Comparison of ENCODE assay signal across 6 cellular contexts in genomic region chr11:126268361-126268707, GRCh38. TPM values are rescaled to one million over a fixed set of nuclear protein-coding genes. Genes with fewer than 3 reads are reported as not detected.
DNase-seq lines count a peak whose midpoint lies in the region; ATAC-seq and TF ChIP-seq lines count a peak whose summit lies in the region.

No MANE protein-coding gene starts in this region.

- peak overlapping the region; percentile 92 for H3K4me3 Mint-ChIP-seq in activated CD4-positive, alpha-beta memory T cell treated with anti-CD3 and anti-CD28 coated beads for 36 hours

- H3K4me1 ChIP-seq in HEK293 (ENCODE audit: control insufficient read depth, insufficient read depth, low read length) (no peaks in the 10 kb centered on the region), right lobe of liver (peaks cover 0 to 15% (median 4%) of the 10 kb centered on the region in 4 donors)

- H3K36me3 Mint-ChIP-seq in activated CD4-positive, alpha-beta memory T cell treated with anti-CD3 and anti-CD28 coated beads for 36 hours: peaks cover 58% of the 10 kb centered on the region

- H3K9me3 ChIP-seq in HEK293 (ENCODE audit: control insufficient read depth, insufficient read depth, low read depth, low read length) (no peaks in the 10 kb centered on the region), right lobe of liver (no peaks in the 10 kb centered on the region)

- no peaks in the 10 kb centered on the region for H3K27me3 Mint-ChIP-seq in activated CD4-positive, alpha-beta memory T cell treated with anti-CD3 and anti-CD28 coated beads for 36 hours

- H3K4me3 ChIP-seq in HEK293 (ENCODE audit: low read depth, low read length): peak overlapping the region; percentile 94
- H3K4me3 ChIP-seq in right lobe of liver: peak overlapping the region; percentile 82 to 91 (median 88)

- H3K27ac Mint-ChIP-seq in activated CD4-positive, alpha-beta memory T cell treated with anti-CD3 and anti-CD28 coated beads for 36 hours: peak overlapping the region; percentile 94

- H3K4me1 Mint-ChIP-seq in activated CD4-positive, alpha-beta memory T cell treated with anti-CD3 and anti-CD28 coated beads for 36 hours (ENCODE audit: low read depth): peaks cover 33% of the 10 kb centered on the region

- WGBS in right lobe of liver (ENCODE audit: insufficient coverage, low coverage, low lambda C conversion rate, missing lambda C conversion rate): 0% methylated on average over 11 of the region's 23 CpGs

- ATAC-seq in right lobe of liver (peak; percentile 2 to 30 (median 23)), esophagus mucosa (no peak), GM18498 (IDR thresholded peaks at IDR 0.05; ENCODE audit: unreplicated experiment) (no peak)

- no peak for TF ChIP-seq POLR2A in right lobe of liver (IDR thresholded peaks at IDR 0.05)

- CTCF ChIA-PET in HEK293 (lab: Yijun Ruan, JAX): no interaction called here
- CTCF ChIA-PET in activated CD4-positive, alpha-beta memory T cell treated with anti-CD3 and anti-CD28 coated beads for 36 hours (lab: Charles Lee): interaction anchor here (1.0 to 1.1 kb wide), 2 partner anchors 35 to 212 kb away, joined by 3 to 4 read pairs; partner anchors contain the start of gene DCPS

- no peaks in the 10 kb centered on the region for H3K27me3 ChIP-seq in right lobe of liver

- H3K9me3 Mint-ChIP-seq in activated CD4-positive, alpha-beta memory T cell treated with anti-CD3 and anti-CD28 coated beads for 36 hours: no peaks in the 10 kb centered on the region

- TF ChIP-seq CTCF in HEK293 (tag by site-specific recombination; IDR thresholded peaks at IDR 0.05) (no peak), right lobe of liver (IDR thresholded peaks at IDR 0.05) (no peak)

- H3K36me3 ChIP-seq in HEK293 (ENCODE audit: control insufficient read depth in 2 of 2, insufficient read depth in 1 of 2, low read length in 2 of 2): peaks cover 4 to 64% of the 10 kb centered on the region in 2 experiments; a peak in 2 of 3 replicates
- H3K36me3 ChIP-seq in right lobe of liver: peaks cover 6 to 46% (median 23%) of the 10 kb centered on the region in 4 donors

- DNase-seq in activated CD4-positive, alpha-beta memory T cell treated with anti-CD3 and anti-CD28 coated beads for 36 hours: no peak
- DNase-seq in right lobe of liver (peak in 1 of 3 donors; percentile 30), SHP77 treated with DMSO at 0.1 percent for 48 hours (lab: John Stamatoyannopoulos, UW) (no peak)

- intact Hi-C loops in activated CD4-positive, alpha-beta memory T cell treated with anti-CD3 and anti-CD28 coated beads for 36 hours (cut with micrococcal nuclease): loop anchor here (1.0 to 5.0 kb wide), 3 partner anchors 36 to 676 kb away; partner anchors contain the start of genes DCPS, FAM118B, RPUSD4 and STT3A
- intact Hi-C loops in right lobe of liver (cut with DNase I): loop anchor here in 1 of 2 donors (10.0 kb wide), 1 partner anchor 54 kb away; the partner anchor contains the start of genes FAM118B and RPUSD4

- POLR2A ChIA-PET in HEK293 (lab: Yijun Ruan, JAX): interaction anchor here (0.7 to 4.4 kb wide), 10 partner anchors 10 to 87 kb away, joined by 3 to 24 read pairs (median 4); partner anchors contain the start of genes DCPS, FAM118B, RPUSD4 and TIRAP
- POLR2A ChIA-PET in activated CD4-positive, alpha-beta memory T cell treated with anti-CD3 and anti-CD28 coated beads for 36 hours (lab: Charles Lee): interaction anchor here (1.0 to 6.4 kb wide), 4 partner anchors 14 to 380 kb away, joined by 4 to 41 read pairs (median 8); partner anchors contain the start of genes DCPS, FAM118B, HYLS1 and RPUSD4

- H3K27ac ChIP-seq in HEK293 (ENCODE audit: extremely low read depth, low read depth, low read length) (peak overlapping the region; percentile 65; the same call in 1 of the 2 replicates), right lobe of liver (peak overlapping the region; percentile 81 to 97 (median 86))

TF ChIP-seq in HEK293, 187 proteins besides CTCF, POLR2A, EP300 and RAD21:
- TF ChIP-seq ZSCAN16 (tag by site-specific recombination; IDR thresholded peaks at IDR 0.05): no peak
- TF ChIP-seq GLIS2 (tag by site-specific recombination; IDR thresholded peaks at IDR 0.05): no peak
- peak; percentile 66 for TF ChIP-seq EGR2 (tag by site-specific recombination; IDR thresholded peaks at IDR 0.05; ENCODE audit: low read depth)
- no peak for TF ChIP-seq BCL6B (tag by site-specific recombination; IDR thresholded peaks at IDR 0.05)
- TF ChIP-seq KLF9 (tag by site-specific recombination; IDR thresholded peaks at IDR 0.05; ENCODE audit: low read depth): peak; percentile 26; the same call in 1 of the 2 replicates
- TF ChIP-seq ZNF221 (tag by site-specific recombination; IDR thresholded peaks at IDR 0.05; ENCODE audit: borderline replicate concordance): no peak
- TF ChIP-seq ZFHX2 (tag by site-specific recombination; conservative IDR thresholded peaks at IDR 0.05): peak; percentile 71
- TF ChIP-seq ZNF433 (tag by site-specific recombination; IDR thresholded peaks at IDR 0.05; ENCODE audit: low read depth): no peak

RNA-seq across cellular contexts. Expression of gene SRPRA, which starts 0.4 kb away (rescaled TPM):
- total RNA-seq in activated CD4-positive, alpha-beta memory T cell treated with anti-CD3 and anti-CD28 coated beads for 36 hours: 100 to 1,000 TPM; 142 to 149 TPM
- total RNA-seq in right lobe of liver: 100 to 1,000 TPM in 5 of 6 experiments, 10 to 100 TPM in 1; 95.0 to 150 (median 122) TPM
- 49.0 TPM for total RNA-seq in esophagus mucosa

RNA-seq across cellular contexts. Expression of gene FOXRED1, which starts 0.6 kb away (rescaled TPM):
- 10 to 100 TPM; 41.7 to 42.3 TPM for total RNA-seq in activated CD4-positive, alpha-beta memory T cell treated with anti-CD3 and anti-CD28 coated beads for 36 hours
- 10 to 100 TPM; 18.6 to 50.2 (median 39.8) TPM for total RNA-seq in right lobe of liver
- 13.2 TPM for total RNA-seq in esophagus mucosa

RNA-seq across cellular contexts. Expression of gene TIRAP, which starts 14.6 kb away (rescaled TPM):
- total RNA-seq in activated CD4-positive, alpha-beta memory T cell treated with anti-CD3 and anti-CD28 coated beads for 36 hours: 1 to 10 TPM; 7.3 to 8.8 TPM
- total RNA-seq in right lobe of liver (10 to 100 TPM in 2 of 6 experiments, 1 to 10 TPM in 4; 8.0 to 12.1 (median 9.7) TPM), esophagus mucosa (5.8 TPM)

RNA-seq across cellular contexts. Expression of gene DCPS, which starts 35.5 kb away (rescaled TPM):
- 10 to 100 TPM; 40.1 to 43.9 TPM for total RNA-seq in activated CD4-positive, alpha-beta memory T cell treated with anti-CD3 and anti-CD28 coated beads for 36 hours
- total RNA-seq in right lobe of liver: 10 to 100 TPM; 12.6 to 65.2 (median 21.9) TPM
- 17.4 TPM for total RNA-seq in esophagus mucosa

RNA-seq across cellular contexts. Expression of gene FAM118B, which starts 56.8 kb away (rescaled TPM):
- 1 to 10 TPM; 8.0 to 9.7 TPM for total RNA-seq in activated CD4-positive, alpha-beta memory T cell treated with anti-CD3 and anti-CD28 coated beads for 36 hours
- total RNA-seq in right lobe of liver: 1 to 10 TPM; 4.6 to 8.3 (median 5.8) TPM
- 6.6 TPM for total RNA-seq in esophagus mucosa

Comparison
In these comparisons a context has a peak if more than half of its experiments do, and no peak if none do; other contexts are left out.
1. ATAC-seq: peak in right lobe of liver (4 of 4); none in esophagus mucosa (single experiment) and GM18498 (single experiment).